25 cellular contexts compared by ENCODE assay signal in the genomic region with DNA sequence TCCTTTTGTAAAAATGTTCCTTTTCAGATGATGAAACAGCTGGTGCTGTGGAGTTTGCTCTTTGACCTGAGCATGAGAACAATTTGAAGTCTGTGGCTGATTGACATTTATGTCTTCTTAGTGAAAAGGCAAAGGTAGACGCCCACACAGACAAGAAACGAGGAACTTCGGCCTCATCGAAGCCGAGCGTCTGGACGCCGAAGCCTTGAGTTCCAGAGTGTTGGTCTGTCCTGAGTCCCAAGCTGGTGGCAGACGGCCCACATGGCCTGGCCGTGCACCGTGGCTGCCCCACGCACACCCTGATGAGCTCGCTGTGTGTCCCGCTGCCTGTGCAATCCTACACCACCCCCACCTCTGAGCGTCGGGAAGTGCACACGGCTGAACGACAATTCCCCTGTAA. TPM values are rescaled to one million over a fixed set of nuclear protein-coding genes. Genes with fewer than 3 reads are reported as not detected.
"Had no signal": no experiment of that assay in that cellular context is flagged by ENCODE, and none has a peak within 500 bp of the region (broad histone marks: within the 10 kb centered on the region; RNA-seq: fewer than 3 reads in every experiment).

No MANE protein-coding gene starts in this region.

- H2AFZ ChIP-seq: parathyroid adenoma had no signal

- H3K4me3 Mint-ChIP-seq: effector memory CD8-positive, alpha-beta T cell; naive B cell; natural killer cell treated with Interleukin-12 subunit alpha and Interleukin-12 subunit beta and Interleukin-15 and Interleukin-18, amount 100 ng/mL, for 72 hours; neural crest cell; stimulated activated memory B cell treated with anti-CD40 and anti-IgM and Interleukin-4, amounts not matched to agents 10 μg/mL and 1 μg/mL and 100 μg/mL, for 72 hours; type B pancreatic cell had no signal

- H3K4me1 ChIP-seq: gastrocnemius medialis, lower lobe of right lung, parathyroid adenoma, right lobe of liver, testis, tibial artery, uterus had no signal

- H3K27ac Mint-ChIP-seq: effector memory CD8-positive, alpha-beta T cell; natural killer cell treated with Interleukin-12 subunit alpha and Interleukin-12 subunit beta and Interleukin-15 and Interleukin-18, amount 100 ng/mL, for 72 hours; progenitor cell of endocrine pancreas; stimulated activated memory B cell treated with anti-CD40 and anti-IgM and Interleukin-4, amounts not matched to agents 10 μg/mL and 1 μg/mL and 100 μg/mL, for 72 hours; type B pancreatic cell had no signal

- DNase-seq: cerebellar nuclear complex; cortex of kidney; effector memory CD8-positive, alpha-beta T cell; foreskin fibroblast; gastrocnemius medialis; head of caudate nucleus; left ventricle myocardium superior; lower lobe of right lung; naive B cell; right lobe of liver; stimulated activated CD4-positive, alpha-beta T cell treated with anti-CD3 and anti-CD28 coated beads, Interleukin-4, amount 100 ng/mL, for 4 hours; stimulated activated naive CD8-positive, alpha-beta T cell treated with anti-CD3 and anti-CD28 coated beads, Interleukin-15, Interleukin-2, amounts not matched to agents 100 U/mL and 50 U/mL, for 24 hours; substantia nigra; testis; tibial artery; uterus had no signal

- H3K27me3 ChIP-seq: gastrocnemius medialis, right lobe of liver, testis, tibial artery, uterus had no signal

- H3K36me3 Mint-ChIP-seq: naive B cell; natural killer cell treated with Interleukin-12 subunit alpha and Interleukin-12 subunit beta and Interleukin-15 and Interleukin-18, amount 100 ng/mL, for 72 hours; stimulated activated memory B cell treated with anti-CD40 and anti-IgM and Interleukin-4, amounts not matched to agents 10 μg/mL and 1 μg/mL and 100 μg/mL, for 72 hours; type B pancreatic cell had no signal

- H3K4me1 Mint-ChIP-seq: naive B cell; stimulated activated memory B cell treated with anti-CD40 and anti-IgM and Interleukin-4, amounts not matched to agents 10 μg/mL and 1 μg/mL and 100 μg/mL, for 72 hours had no signal

- ATAC-seq: effector memory CD8-positive, alpha-beta T cell; esophagus mucosa; gastrocnemius medialis; left ventricle myocardium superior; lower lobe of right lung; natural killer cell treated with Interleukin-12 subunit alpha and Interleukin-12 subunit beta and Interleukin-15 and Interleukin-18, amount 100 ng/mL, for 72 hours; stimulated activated memory B cell treated with anti-CD40 and anti-IgM and Interleukin-4, amounts not matched to agents 10 μg/mL and 1 μg/mL and 100 μg/mL, for 72 hours; stimulated activated naive CD8-positive, alpha-beta T cell treated with anti-CD3 and anti-CD28 coated beads, Interleukin-15, Interleukin-2, amounts not matched to agents 100 U/mL and 50 U/mL, for 24 hours had no signal

- H3K27ac ChIP-seq: epithelial cell of prostate, gastrocnemius medialis, lower lobe of right lung, parathyroid adenoma, right lobe of liver, testis, tibial artery, uterus had no signal

- H3K9me3 ChIP-seq: gastrocnemius medialis, lower lobe of right lung, right lobe of liver, testis, tibial artery, uterus had no signal

- H3K9me3 Mint-ChIP-seq: effector memory CD8-positive, alpha-beta T cell; natural killer cell treated with Interleukin-12 subunit alpha and Interleukin-12 subunit beta and Interleukin-15 and Interleukin-18, amount 100 ng/mL, for 72 hours; stimulated activated memory B cell treated with anti-CD40 and anti-IgM and Interleukin-4, amounts not matched to agents 10 μg/mL and 1 μg/mL and 100 μg/mL, for 72 hours; type B pancreatic cell had no signal

- H3K79me2 ChIP-seq: parathyroid adenoma had no signal

- H3K4me3 ChIP-seq: gastrocnemius medialis, lower lobe of right lung, right lobe of liver, testis, tibial artery, uterus had no signal

- H3K36me3 ChIP-seq: gastrocnemius medialis, lower lobe of right lung, right lobe of liver, tibial artery, uterus had no signal

- H3K9ac ChIP-seq: parathyroid adenoma had no signal

RNA-seq across cellular contexts. Expression of gene SNTG2, which starts 20.7 kb away (rescaled TPM):
- total RNA-seq: dermis microvascular lymphatic vessel endothelial cell, right lobe of liver had no signal
